ENCODE assay signal across 8 cellular contexts in the genomic region with DNA sequence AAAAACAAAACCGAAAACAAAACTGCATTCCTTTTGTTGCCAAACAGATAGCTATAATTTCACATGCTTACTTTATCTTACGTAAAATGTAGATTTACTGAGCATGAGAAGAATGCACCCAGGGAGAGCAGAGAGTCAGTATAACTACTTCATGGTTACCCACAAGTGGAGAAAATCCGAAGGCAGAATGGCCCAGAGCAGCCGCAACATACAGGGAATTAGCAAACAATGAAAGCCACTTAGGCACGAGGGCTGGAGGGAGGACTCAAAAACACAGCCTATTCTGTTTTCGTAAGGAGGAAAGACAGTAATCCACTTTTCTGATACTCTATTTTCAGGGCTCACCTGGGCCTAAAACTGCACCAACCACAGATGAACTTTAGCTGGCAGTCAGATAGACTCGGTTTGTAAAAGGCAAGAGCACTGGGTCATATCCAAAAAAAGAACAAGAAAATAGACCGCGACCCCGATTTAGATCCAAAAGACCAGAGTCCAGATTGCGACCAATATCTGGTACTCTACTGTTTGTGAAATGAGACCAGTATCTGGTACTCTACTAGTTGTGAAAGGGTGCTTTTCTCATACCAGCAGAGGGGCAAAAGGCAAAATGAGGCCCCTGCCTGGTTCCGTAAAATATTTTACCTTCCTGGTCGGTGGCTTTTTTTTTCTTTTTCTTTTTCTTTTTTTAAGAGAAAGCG. TPM values are rescaled to one million over a fixed set of nuclear protein-coding genes. Genes with fewer than 3 reads are reported as not detected.
DNase-seq lines count a peak whose midpoint lies in the region; ATAC-seq and TF ChIP-seq lines count a peak whose summit lies in the region.

No MANE protein-coding gene starts in this region.

- no peaks in the 10 kb centered on the region for H3K27me3 ChIP-seq in GM23248 (replicated peaks; ENCODE audit: insufficient read depth)
- H3K27me3 ChIP-seq in PC-3 (ENCODE audit: low read length), result no peaks in the 10 kb centered on the region
- no peaks in the 10 kb centered on the region for H3K27me3 ChIP-seq in neutrophil

- H3K4me1 ChIP-seq in GM23248 (ENCODE audit: insufficient read depth), result peaks cover 36% of the 10 kb centered on the region
- H3K4me1 ChIP-seq in PC-3 (ENCODE audit: insufficient read depth, low read length), result peaks cover 58% of the 10 kb centered on the region
- H3K4me1 ChIP-seq in neutrophil (ENCODE audit: control insufficient read depth in 1 of 2, insufficient read depth in 1 of 2, low read depth in 1 of 2, low read length in 1 of 2), result peaks cover 69% of the 10 kb centered on the region in 2 experiments

- TSS peak; percentile 32 for BruUV-seq in PC-3 (replicated peaks; lab: Mats Ljungman, UMichigan)

- WGBS in GM23248 (ENCODE audit: low coverage in 1 of 2, low lambda C conversion rate in 2 of 2, missing lambda C conversion rate in 2 of 2), 2 experiments, result 12 to 14% methylated on average over 14 of the region's 14 CpGs

- H3K9me2 ChIP-seq in GM23248 (ENCODE audit: insufficient read depth), result no peaks in the 10 kb centered on the region
- H3K9me2 ChIP-seq in PC-3 (replicated peaks; ENCODE audit: low read length), result no peaks in the 10 kb centered on the region

- no peak for TF ChIP-seq CTCF in PC-3 (conservative IDR thresholded peaks at IDR 0.05; ENCODE audit: low read depth, low read length)
- no peak for TF ChIP-seq CTCF in epithelial cell of esophagus (IDR thresholded peaks at IDR 0.05; ENCODE audit: insufficient read depth, low read depth, low read length, missing control alignments)
- TF ChIP-seq CTCF in neutrophil (IDR thresholded peaks at IDR 0.05), result no peak

- in situ Hi-C loops in GM23248 (cut with MboI), result no loop called here

- H3K27ac ChIP-seq in GM23248, result peak overlapping the region; percentile 98
- H3K27ac ChIP-seq in PC-3 (ENCODE audit: low read length), result peak overlapping the region; percentile 82
- H3K27ac ChIP-seq in neutrophil, result peak overlapping the region; percentile 99

- DNase-seq in ELR (ENCODE audit: low read depth), result peak; percentile 41
- DNase-seq in GM23248, result peak; percentile 65
- no peak for DNase-seq in PC-3
- no peak for DNase-seq in epithelial cell of esophagus (ENCODE audit: low read depth)
- no peak for DNase-seq in activated CD4-positive, CD25-positive, alpha-beta regulatory T cell treated with anti-CD3 and anti-CD28 coated beads, Interleukin-2, amount 50 U/mL, for 72 hours
- DNase-seq in inferior parietal cortex (ENCODE audit: extremely low spot score), result no peak

- no peaks in the 10 kb centered on the region for H3K9me3 ChIP-seq in GM23248 (ENCODE audit: low read depth)
- H3K9me3 ChIP-seq in PC-3 (ENCODE audit: low read length), result no peaks in the 10 kb centered on the region
- no peaks in the 10 kb centered on the region for H3K9me3 ChIP-seq in neutrophil

- H3K79me2 ChIP-seq in GM23248 (ENCODE audit: insufficient read depth) (peaks cover 62% of the 10 kb centered on the region), PC-3 (ENCODE audit: low read length) (peaks cover 65% of the 10 kb centered on the region)

- ATAC-seq in PC-3, result no peak
- ATAC-seq in activated CD4-positive, CD25-positive, alpha-beta regulatory T cell treated with anti-CD3 and anti-CD28 coated beads, Interleukin-2, amount 50 U/mL, for 24 hours, result no peak

- intact Hi-C loops in PC-3 (cut with micrococcal nuclease), result no loop called here

- H3K4me2 ChIP-seq in GM23248 (ENCODE audit: unreplicated experiment), result peak overlapping the region; percentile 94
- peak overlapping the region; percentile 99 for H3K4me2 ChIP-seq in PC-3 (ENCODE audit: low read length)

- H3K9ac ChIP-seq in GM23248 (peak overlapping the region; percentile 94), PC-3 (ENCODE audit: low read length) (peak overlapping the region; percentile 84)

- peaks cover 27% of the 10 kb centered on the region for H3F3A ChIP-seq in GM23248 (ENCODE audit: insufficient read depth)
- no peaks in the 10 kb centered on the region for H3F3A ChIP-seq in PC-3 (ENCODE audit: low read length, unreplicated experiment)

- H4K20me1 ChIP-seq in GM23248 (ENCODE audit: insufficient read depth), result no peaks in the 10 kb centered on the region
- H4K20me1 ChIP-seq in PC-3 (ENCODE audit: low read length), result peaks cover 22% of the 10 kb centered on the region

- H2AFZ ChIP-seq in GM23248 (no peak overlapping the region), PC-3 (ENCODE audit: low read length) (no peak overlapping the region)

- POLR2A ChIA-PET in PC-3 (lab: Charles Lee; ENCODE audit: unreplicated experiment), result interaction anchor here (0.6 kb wide), 1 partner anchor 70 kb away, joined by 4 read pairs; no protein-coding TSS in a partner anchor

- CTCF ChIA-PET in PC-3 (lab: Charles Lee), result no interaction called here

- H3K36me3 ChIP-seq in GM23248 (ENCODE audit: low read depth) (no peaks in the 10 kb centered on the region), PC-3 (ENCODE audit: low read depth, low read length) (no peaks in the 10 kb centered on the region), neutrophil (peaks cover 30% of the 10 kb centered on the region)

- H3K4me3 ChIP-seq in GM23248 (peak overlapping the region; percentile 95), PC-3 (ENCODE audit: low read length) (peak overlapping the region; percentile 93), epithelial cell of esophagus (ENCODE audit: low read length) (peak overlapping the region; percentile 93), neutrophil (ENCODE audit: low read depth in 1 of 2, low read length in 1 of 2) (peak overlapping the region; percentile 88 to 93)

RNA-seq across cellular contexts. Expression of a gene that starts 1.3 kb away (rescaled TPM):
- 9.6 and 11.3 TPM in 2 replicates for total RNA-seq in GM23248 (2014; rRNA removed; shearing (Covaris generic))
- 24.7 and 27.2 TPM in 2 replicates for polyA plus RNA-seq in GM23248 (2016; fragmentation: Nextera tagmentation; extraction: Ambion mirVana)
- total RNA-seq in PC-3 (2014; rRNA removed), result 7.0 and 10.3 TPM in 2 replicates

RNA-seq across cellular contexts. Expression of a gene that starts 16.7 kb away (rescaled TPM):
- under 0.01 and 0.22 TPM in 2 replicates for total RNA-seq in GM23248 (2014; rRNA removed; shearing (Covaris generic))
- 0.20 and 0.30 TPM in 2 replicates for polyA plus RNA-seq in GM23248 (2016; fragmentation: Nextera tagmentation; extraction: Ambion mirVana)
- total RNA-seq in PC-3 (2014; rRNA removed), result 0.26 TPM in 1 of 2 replicates, not detected in the other

Comparison
In these comparisons a context has a peak if more than half of its experiments do, and no peak if none do; other contexts are left out.
1. DNase-seq: peak in ELR (single experiment) and GM23248 (single experiment); none in PC-3 (single experiment), epithelial cell of esophagus (single experiment), activated CD4-positive, CD25-positive, alpha-beta regulatory T cell treated with anti-CD3 and anti-CD28 coated beads, Interleukin-2, amount 50 U/mL, for 72 hours (single experiment) and inferior parietal cortex (single experiment).
2. Peak in every context shown above with its lines, with median percentiles within 50 percentile points of each other: H3K27ac ChIP-seq and H3K4me3 ChIP-seq.